In the genomic region with DNA sequence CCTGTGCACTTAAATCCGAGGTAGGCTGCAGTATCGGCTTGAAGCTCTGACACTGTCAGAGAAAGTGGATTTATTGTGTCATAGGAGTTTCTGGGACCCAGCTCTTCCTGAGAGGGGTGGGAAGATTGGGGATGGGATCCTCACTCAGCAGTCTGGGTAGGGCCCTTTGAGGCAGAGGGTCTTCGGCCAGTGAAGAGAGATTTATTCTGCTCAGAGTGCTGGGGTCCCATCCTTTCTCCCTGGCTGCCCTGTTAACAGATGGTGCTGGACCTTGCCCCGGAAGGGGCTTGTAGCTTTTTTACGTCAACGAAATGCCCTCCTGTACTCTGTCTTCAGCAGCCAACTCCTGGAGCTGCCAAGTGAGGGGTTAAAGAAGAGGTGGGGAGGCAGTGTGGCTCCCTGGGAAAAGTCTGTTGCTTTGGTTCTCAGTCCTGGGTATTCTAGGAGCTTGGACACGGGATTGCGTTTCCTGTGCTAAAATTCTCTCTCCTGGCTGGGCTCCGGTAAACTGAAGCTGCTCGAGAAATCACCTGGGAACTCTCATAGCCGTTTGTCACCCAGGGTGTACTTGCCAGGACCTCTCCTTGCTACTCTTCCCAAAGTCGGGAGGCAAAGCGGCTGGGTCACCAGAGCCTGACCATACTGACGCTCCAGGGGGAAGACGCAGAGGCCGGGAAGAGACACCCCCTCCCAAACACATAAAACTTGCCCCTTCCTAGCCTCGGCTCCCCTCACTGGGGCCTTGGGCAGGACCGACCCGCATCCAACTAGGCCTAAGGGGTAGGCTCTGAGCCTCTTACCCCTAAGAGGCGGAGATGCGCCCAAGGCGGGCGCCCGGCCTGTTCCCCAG, we compare ENCODE assay signal across 8 cellular contexts. TPM values are rescaled to one million over a fixed set of nuclear protein-coding genes. Genes with fewer than 3 reads are reported as not detected.
DNase-seq lines count a peak whose midpoint lies in the region; ATAC-seq and TF ChIP-seq lines count a peak whose summit lies in the region.

No MANE protein-coding gene starts in this region.

- H3K27me3 Mint-ChIP-seq in stimulated activated memory B cell treated with anti-CD40 and anti-IgM and Interleukin-4, amounts not matched to agents 10 μg/mL and 1 μg/mL and 100 μg/mL, for 72 hours: no peaks in the 10 kb centered on the region

- H3K4me1 Mint-ChIP-seq in stimulated activated memory B cell treated with anti-CD40 and anti-IgM and Interleukin-4, amounts not matched to agents 10 μg/mL and 1 μg/mL and 100 μg/mL, for 72 hours: peaks cover 40% of the 10 kb centered on the region

- H3K4me1 ChIP-seq in ascending aorta: peaks cover 0 to 41% of the 10 kb centered on the region in 2 donors
- H3K4me1 ChIP-seq in iPS-20b (ENCODE audit: insufficient read depth, low read length): peaks cover 8% of the 10 kb centered on the region; the same call in 1 of the 2 replicates

- TF ChIP-seq CTCF in GM12864 (IDR thresholded peaks at IDR 0.05; ENCODE audit: low read depth, low read length, missing control alignments) (no peak), ascending aorta (IDR thresholded peaks at IDR 0.05) (no peak)

- peak; percentile 3 for ATAC-seq in HG03064 (IDR thresholded peaks at IDR 0.05; ENCODE audit: low read depth, unreplicated experiment)
- ATAC-seq in stimulated activated memory B cell treated with anti-CD40 and anti-IgM and Interleukin-4, amounts not matched to agents 10 μg/mL and 1 μg/mL and 100 μg/mL, for 72 hours: peak; percentile 18

- peak overlapping the region; percentile 100 for H3K27ac Mint-ChIP-seq in stimulated activated memory B cell treated with anti-CD40 and anti-IgM and Interleukin-4, amounts not matched to agents 10 μg/mL and 1 μg/mL and 100 μg/mL, for 72 hours

- H3K27me3 ChIP-seq in ascending aorta: no peaks in the 10 kb centered on the region
- H3K27me3 ChIP-seq in iPS-20b (ENCODE audit: insufficient read depth, low read length): peaks cover 3% of the 10 kb centered on the region; the same call in 1 of the 2 replicates

- H3K27ac ChIP-seq in ascending aorta (peak overlapping the region; percentile 95 to 96), iPS-20b (ENCODE audit: low read length) (peak overlapping the region; percentile 18)

- H3K4me3 Mint-ChIP-seq in stimulated activated memory B cell treated with anti-CD40 and anti-IgM and Interleukin-4, amounts not matched to agents 10 μg/mL and 1 μg/mL and 100 μg/mL, for 72 hours: peak overlapping the region; percentile 91

- peaks cover 15% of the 10 kb centered on the region for H3K36me3 Mint-ChIP-seq in stimulated activated memory B cell treated with anti-CD40 and anti-IgM and Interleukin-4, amounts not matched to agents 10 μg/mL and 1 μg/mL and 100 μg/mL, for 72 hours

- H3K4me3 ChIP-seq in GM12864 (ENCODE audit: low read depth, low read length): peak overlapping the region; percentile 68
- peak overlapping the region; percentile 67 to 72 for H3K4me3 ChIP-seq in ascending aorta
- peak overlapping the region; percentile 92 for H3K4me3 ChIP-seq in iPS-20b (ENCODE audit: low read length)

- H3K36me3 ChIP-seq in ascending aorta: peaks cover 19 to 24% of the 10 kb centered on the region in 2 donors
- peaks cover 14% of the 10 kb centered on the region for H3K36me3 ChIP-seq in iPS-20b (ENCODE audit: insufficient read depth, low read depth, low read length)

- peak overlapping the region; percentile 84; the same call in 1 of the 2 replicates for H3K9ac ChIP-seq in iPS-20b (ENCODE audit: low read depth, low read length)

- no peak for DNase-seq in GM12864 (ENCODE audit: low read depth)
- no peak for DNase-seq in ascending aorta (ENCODE audit: low spot score in 2 of 2)
- no peak for DNase-seq in dedifferentiated amniotic fluid mesenchymal stem cell (ENCODE audit: extremely low spot score)
- DNase-seq in DMS153 (lab: John Stamatoyannopoulos, UW): no peak
- DNase-seq in SIG-M5 (lab: John Stamatoyannopoulos, UW): no peak

- intact Hi-C loops in ascending aorta (cut with DNase I): loop anchor here (1.0 to 10.0 kb wide), 5 partner anchors 8 to 1106 kb away; partner anchors contain the start of genes NAGA, SREBF2 and TTLL12

- H3K9me3 Mint-ChIP-seq in stimulated activated memory B cell treated with anti-CD40 and anti-IgM and Interleukin-4, amounts not matched to agents 10 μg/mL and 1 μg/mL and 100 μg/mL, for 72 hours: no peaks in the 10 kb centered on the region

- H3K9me3 ChIP-seq in ascending aorta (no peaks in the 10 kb centered on the region), iPS-20b (ENCODE audit: insufficient read depth, low read depth, low read length) (no peaks in the 10 kb centered on the region)

RNA-seq across cellular contexts. Expression of gene SMDT1, which starts 0.8 kb away (rescaled TPM):
- total RNA-seq in ascending aorta: 1.3 TPM

RNA-seq across cellular contexts. Expression of gene PHETA2, which starts 4.6 kb away (rescaled TPM):
- 41.5 TPM for total RNA-seq in ascending aorta

RNA-seq across cellular contexts. Expression of gene NAGA, which starts 8.1 kb away (rescaled TPM):
- total RNA-seq in ascending aorta: 52.3 TPM

RNA-seq across cellular contexts. Expression of gene NDUFA6, which starts 11.9 kb away (rescaled TPM):
- total RNA-seq in ascending aorta: 23.9 TPM

RNA-seq across cellular contexts. Expression of gene CYP2D6, which starts 51.9 kb away (rescaled TPM):
- total RNA-seq in ascending aorta: 0.53 TPM
